ENCODE assay signal across 9 cellular contexts in genomic region chr12:12466157-12466556, GRCh38.
DNase-seq lines count a peak whose midpoint lies in the region; ATAC-seq lines count a peak whose summit lies in the region.
"Had no signal": no experiment of that assay in that cellular context is flagged by ENCODE, and none has a peak within 500 bp of the region (broad histone marks: within the 10 kb centered on the region; RNA-seq: fewer than 3 reads in every experiment).

No MANE protein-coding gene starts in this region.

- H3K4me1 Mint-ChIP-seq in IgD-negative memory B cell = peaks cover 0 to 9% (median 0%) of the 10 kb centered on the region in 3 donors
- H3K4me1 Mint-ChIP-seq in activated naive CD8-positive, alpha-beta T cell (ENCODE audit: low read depth) = peaks cover 69% of the 10 kb centered on the region

- no peak for ATAC-seq in HG03159 (IDR thresholded peaks at IDR 0.05; ENCODE audit: unreplicated experiment)
- ATAC-seq in HG03457 (IDR thresholded peaks at IDR 0.05; ENCODE audit: unreplicated experiment) = no peak
- ATAC-seq in GM18498 (IDR thresholded peaks at IDR 0.05; ENCODE audit: unreplicated experiment) = no peak

- H3K27me3 Mint-ChIP-seq in IgD-negative memory B cell = no peaks in the 10 kb centered on the region
- H3K27me3 Mint-ChIP-seq in activated naive CD8-positive, alpha-beta T cell = no peaks in the 10 kb centered on the region

- H3K27ac Mint-ChIP-seq in IgD-negative memory B cell = peak overlapping the region in 2 of 3 donors; percentile 35 to 51
- peak overlapping the region; percentile 91 for H3K27ac Mint-ChIP-seq in activated naive CD8-positive, alpha-beta T cell

- peaks cover 28% of the 10 kb centered on the region for H3K36me3 Mint-ChIP-seq in IgD-negative memory B cell
- H3K36me3 Mint-ChIP-seq in activated naive CD8-positive, alpha-beta T cell = peaks cover 34% of the 10 kb centered on the region

- peak; percentile 50 to 56 for DNase-seq in activated CD4-positive, alpha-beta T cell treated with anti-CD3 and anti-CD28 coated beads for 4 hours
- DNase-seq in stimulated activated CD4-positive, alpha-beta T cell treated with anti-CD3 and anti-CD28 coated beads, Interleukin-2, amount 100 ng/mL, for 4 hours (ENCODE audit: low read depth) = peak; percentile 25
- DNase-seq in NCI-H1694 treated with DMSO at 0.1 percent for 48 hours (lab: John Stamatoyannopoulos, UW) = no peak
- DNase-seq: NCI-H2029 had no signal

- no peaks in the 10 kb centered on the region for H3K9me3 Mint-ChIP-seq in IgD-negative memory B cell
- H3K9me3 Mint-ChIP-seq in activated naive CD8-positive, alpha-beta T cell (ENCODE audit: low read depth) = no peaks in the 10 kb centered on the region

- no peak overlapping the region for H3K4me3 Mint-ChIP-seq in IgD-negative memory B cell
- H3K4me3 Mint-ChIP-seq in activated naive CD8-positive, alpha-beta T cell = peak overlapping the region; percentile 60
